8 cellular contexts compared by ENCODE assay signal in genomic region chr3:195204360-195205166, GRCh38.
DNase-seq lines count a peak whose midpoint lies in the region; ATAC-seq and TF ChIP-seq lines count a peak whose summit lies in the region.

No MANE protein-coding gene starts in this region.

- peaks cover 41% of the 10 kb centered on the region for H3K4me1 ChIP-seq in ACC112 (ENCODE audit: control insufficient read depth, insufficient read depth, low read length, unreplicated experiment)
- peaks cover 19% of the 10 kb centered on the region for H3K4me1 ChIP-seq in mesodermal cell (ENCODE audit: control insufficient read depth, insufficient read depth, low read length, poor library complexity, severe bottlenecking)

- H3K79me2 ChIP-seq in ACC112 (ENCODE audit: control insufficient read depth, insufficient read depth, low read length, unreplicated experiment), result peaks cover 17% of the 10 kb centered on the region

- no peak for TF ChIP-seq CTCF in activated B cell treated with CpG ODN at 0.5 μM for 24 hours (IDR thresholded peaks at IDR 0.05)

- H3K4me3 ChIP-seq in ACC112 (ENCODE audit: low read depth, low read length) (peak overlapping the region; percentile 25; the same call in 1 of the 2 replicates), mesodermal cell (ENCODE audit: extremely low read depth, insufficient read depth, low read length, poor library complexity, severe bottlenecking) (no peak overlapping the region)

- ATAC-seq in HG03066 (IDR thresholded peaks at IDR 0.05; ENCODE audit: low read depth, unreplicated experiment) (peak; percentile 36), activated B cell treated with CpG ODN at 0.5 μM for 24 hours (ENCODE audit: low read depth) (peak; percentile 30), HG03097 (IDR thresholded peaks at IDR 0.05; ENCODE audit: low FRiP score, unreplicated experiment) (no peak)

- H3K27me3 Mint-ChIP-seq in activated B cell treated with CpG ODN at 0.5 μM for 24 hours, result no peaks in the 10 kb centered on the region

- H2AFZ ChIP-seq in ACC112 (ENCODE audit: low read length, unreplicated experiment), result no peak overlapping the region

- CTCF ChIA-PET in activated B cell treated with CpG ODN at 0.5 μM for 24 hours (lab: Charles Lee), result no interaction called here

- 88 to 89% methylated on average over 9 of the region's 13 CpGs for WGBS in mesodermal cell (ENCODE audit: insufficient coverage in 2 of 2), 2 experiments

- H3K36me3 ChIP-seq in ACC112 (ENCODE audit: insufficient read depth, low read length) (no peaks in the 10 kb centered on the region), mesodermal cell (ENCODE audit: control insufficient read depth, insufficient read depth, low read length) (peaks cover 9% of the 10 kb centered on the region)

- H3K27ac Mint-ChIP-seq in activated B cell treated with CpG ODN at 0.5 μM for 24 hours, result peak overlapping the region; percentile 82

- H3K9me3 ChIP-seq in mesodermal cell (ENCODE audit: control insufficient read depth, low read length), result no peaks in the 10 kb centered on the region

- intact Hi-C loops in activated B cell treated with CpG ODN at 0.5 μM for 24 hours (cut with micrococcal nuclease), result loop anchor here (2.0 to 5.0 kb wide), 3 partner anchors 18 to 77 kb away; no protein-coding TSS in a partner anchor

- POLR2A ChIA-PET in activated B cell treated with CpG ODN at 0.5 μM for 24 hours (lab: Charles Lee), result interaction anchor here (0.6 to 0.7 kb wide), 2 partner anchors 20 to 106 kb away, joined by 5 to 7 read pairs; no protein-coding TSS in a partner anchor

- H3K4me1 Mint-ChIP-seq in activated B cell treated with CpG ODN at 0.5 μM for 24 hours, result peaks cover 31% of the 10 kb centered on the region

- peak overlapping the region; percentile 75 for H3K27ac ChIP-seq in ACC112 (ENCODE audit: low read depth, low read length)
- H3K27ac ChIP-seq in mesodermal cell (ENCODE audit: low read depth, low read length, severe bottlenecking), result peak overlapping the region; percentile 76

- H3K9me3 Mint-ChIP-seq in activated B cell treated with CpG ODN at 0.5 μM for 24 hours, result no peaks in the 10 kb centered on the region

- H3K4me3 Mint-ChIP-seq in activated B cell treated with CpG ODN at 0.5 μM for 24 hours, result peak overlapping the region; percentile 25

- H3K27me3 ChIP-seq in ACC112 (ENCODE audit: insufficient read depth, low read length), result no peaks in the 10 kb centered on the region

- H3K36me3 Mint-ChIP-seq in activated B cell treated with CpG ODN at 0.5 μM for 24 hours (ENCODE audit: low read depth), result no peaks in the 10 kb centered on the region

- DNase-seq in activated B cell treated with CpG ODN at 0.5 μM for 24 hours, result no peak
- DNase-seq in medulla oblongata (ENCODE audit: extremely low spot score), result no peak
- DNase-seq in cerebellar nuclear complex (lab: John Stamatoyannopoulos, UW), result no peak
- DNase-seq in DMS114 treated with DMSO at 0.1 percent for 48 hours (lab: John Stamatoyannopoulos, UW; ENCODE audit: unreplicated experiment), result no peak
